22 cellular contexts compared by ENCODE assay signal in the genomic region with DNA sequence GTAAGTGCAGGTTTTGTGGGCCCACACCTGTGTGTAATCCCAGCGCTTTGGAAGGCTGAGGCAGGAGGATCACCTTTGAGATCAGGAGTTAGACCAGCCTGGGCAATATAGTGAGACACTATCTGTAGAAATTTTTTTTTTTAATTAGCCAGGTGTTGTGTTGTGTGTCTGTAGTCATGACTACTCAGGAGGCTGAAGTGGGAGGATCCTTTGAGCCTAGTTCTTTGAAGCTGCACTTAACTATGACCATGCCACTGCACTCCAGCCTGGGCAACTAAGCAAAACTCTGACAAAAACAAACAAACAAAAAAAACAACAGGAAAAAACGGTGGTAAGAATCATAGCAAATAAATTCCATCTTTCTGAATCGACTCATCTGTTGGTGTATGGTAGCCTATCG.
DNase-seq lines count a peak whose midpoint lies in the region; ATAC-seq, FAIRE-seq and TF ChIP-seq lines count a peak whose summit lies in the region.
"Had no signal": no experiment of that assay in that cellular context is flagged by ENCODE, and none has a peak within 500 bp of the region (broad histone marks: within the 10 kb centered on the region; RNA-seq: fewer than 3 reads in every experiment).

No MANE protein-coding gene starts in this region.

- H3K4me1 Mint-ChIP-seq in GM23338: peaks cover 14% of the 10 kb centered on the region

- H3K27ac Mint-ChIP-seq in GM23338: no peak overlapping the region
- H3K27ac Mint-ChIP-seq: HFFc6 had no signal

- intact Hi-C loops in K562 (cut with micrococcal nuclease): no loop called here

- H3K9me2 ChIP-seq in GM23338 (ENCODE audit: insufficient read depth): no peaks in the 10 kb centered on the region
- H3K9me2 ChIP-seq in SK-N-SH: 0 out of 2 replicates have a peak, but pooled peaks cover 4% of the 10 kb centered on the region

- WGBS in K562 (ENCODE audit: insufficient coverage, low coverage, missing lambda C conversion rate): 14% methylated on average over 4 of the region's 4 CpGs
- 42% methylated on average over 4 of the region's 4 CpGs for WGBS in SK-N-SH (ENCODE audit: low lambda C conversion rate)

- H3K27ac ChIP-seq in GM23338 (ENCODE audit: low read depth): no peak overlapping the region
- H3K27ac ChIP-seq in K562 (ENCODE audit: extremely low read depth, low read depth, low read length): no peak overlapping the region
- no peak overlapping the region for H3K27ac ChIP-seq in SK-N-SH (ENCODE audit: low read depth in 2 of 2, low read length in 1 of 2)
- H3K27ac ChIP-seq: A549, RWPE1, SK-N-MC had no signal

- H3K27me3 Mint-ChIP-seq in GM23338 (ENCODE audit: insufficient read depth, low read depth, poor library complexity): no peaks in the 10 kb centered on the region

- no peaks in the 10 kb centered on the region for H3K27me3 ChIP-seq in GM23338 (ENCODE audit: insufficient read depth)
- H3K27me3 ChIP-seq in K562 (ENCODE audit: control insufficient read depth in 2 of 2, insufficient read depth in 2 of 2, low read length in 2 of 2): no peaks in the 10 kb centered on the region
- no peaks in the 10 kb centered on the region for H3K27me3 ChIP-seq in SK-N-SH (ENCODE audit: insufficient read depth)
- H3K27me3 ChIP-seq: BE2C had no signal

- CTCF ChIA-PET in K562 (lab: Yijun Ruan, JAX; ENCODE audit: low intra/inter-chr PET ratio) (no interaction called here), SK-N-SH (lab: Yijun Ruan, JAX) (interaction anchor here (1.2 kb wide), 1 partner anchor 12 kb away, joined by 3 read pairs; no protein-coding TSS in a partner anchor)

- peak; percentile 92 for DNase-seq in DMS53 (lab: John Stamatoyannopoulos, UW)
- DNase-seq in GM23338 (ENCODE audit: low spot score): peak; percentile 10
- no peak for DNase-seq in K562 (ENCODE audit: extremely low read depth in 1 of 4, low spot score in 3 of 4)
- DNase-seq in left kidney (ENCODE audit: low read depth, low spot score): peak; percentile 29
- DNase-seq in omental fat pad (ENCODE audit: low spot score): no peak
- DNase-seq in SK-N-SH: no peak
- DNase-seq: BE2C, DMS79, H7, HFFc6, KBM-7, NCI-H1092, NCI-H1436, NCI-H187 treated with DMSO at 0.1 percent for 48 hours, NCI-H2107, NCI-H69, SHP77 treated with DMSO at 0.1 percent for 48 hours had no signal

- H3K9me1 ChIP-seq in K562 (ENCODE audit: control insufficient read depth, insufficient read depth, low read length): no peaks in the 10 kb centered on the region

- H3K4me3 ChIP-seq in GM23338 (no peak overlapping the region), K562 (no peak overlapping the region), SK-N-SH (ENCODE audit: low read depth in 2 of 2, low read length in 1 of 2) (no peak overlapping the region)
- H3K4me3 ChIP-seq: A549, SK-N-MC had no signal

- H3F3A ChIP-seq in GM23338 (replicated peaks; ENCODE audit: low read depth) (no peaks in the 10 kb centered on the region), SK-N-SH (replicated peaks; ENCODE audit: insufficient read depth) (peaks cover under 1% of the 10 kb centered on the region)

- H3K4me1 ChIP-seq in GM23338 (ENCODE audit: insufficient read depth): peaks cover 3% of the 10 kb centered on the region; the same call in 1 of the 2 replicates
- H3K4me1 ChIP-seq in K562 (replicated peaks in 1 of 2; ENCODE audit: control insufficient read depth in 2 of 2, insufficient read depth in 2 of 2, low read length in 2 of 2): no peaks in the 10 kb centered on the region; a peak in 1 of 5 replicates
- no peaks in the 10 kb centered on the region; a peak in 1 of 4 replicates for H3K4me1 ChIP-seq in SK-N-SH (ENCODE audit: control insufficient read depth in 1 of 2, insufficient read depth in 2 of 2, low read depth in 1 of 2, low read length in 1 of 2)
- H3K4me1 ChIP-seq: A549, BE2C had no signal

- H3K36me3 Mint-ChIP-seq in GM23338 (ENCODE audit: low read depth): no peaks in the 10 kb centered on the region

- H3K4me2 ChIP-seq in GM23338 (no peak overlapping the region), K562 (ENCODE audit: insufficient read depth, low read length) (no peak overlapping the region), SK-N-SH (no peak overlapping the region)
- H3K4me2 ChIP-seq: A549 had no signal

- no TSS peak for BruUV-seq in K562 (replicated peaks; lab: Mats Ljungman, UMichigan)

- TF ChIP-seq RAD21 in K562 (CRISPR knock-in tag; conservative IDR thresholded peaks at IDR 0.05 in 1 of 2, IDR thresholded peaks at IDR 0.05 in 1 of 2): no peak
- no peak for TF ChIP-seq RAD21 in SK-N-SH (IDR thresholded peaks at IDR 0.05; ENCODE audit: low read length)

- no peak for TF ChIP-seq POLR2A in K562 (conservative IDR thresholded peaks at IDR 0.05)

- in situ Hi-C loops in K562 (cut with MboI): no loop called here

- no peaks in the 10 kb centered on the region for H4K20me1 ChIP-seq in GM23338 (replicated peaks; ENCODE audit: insufficient read depth)
- H4K20me1 ChIP-seq in K562 (replicated peaks; ENCODE audit: control insufficient read depth, insufficient read depth, low read length): no peaks in the 10 kb centered on the region
- no peaks in the 10 kb centered on the region for H4K20me1 ChIP-seq in SK-N-SH (ENCODE audit: insufficient read depth)

- FAIRE-seq in K562 (lab: Jason Lieb, UNC): no peak
- FAIRE-seq: A549, D721Med had no signal

- POLR2A ChIA-PET in K562 (lab: Yijun Ruan, JAX) (no interaction called here), SK-N-SH (lab: Yijun Ruan, JAX) (no interaction called here)

- no peak overlapping the region for H3K4me3 Mint-ChIP-seq in GM23338
- H3K4me3 Mint-ChIP-seq: HFFc6 had no signal

- no peaks in the 10 kb centered on the region for H3K79me2 ChIP-seq in GM23338 (replicated peaks; ENCODE audit: insufficient read depth)
- H3K79me2 ChIP-seq in K562 (ENCODE audit: control insufficient read depth, insufficient read depth, low read length): no peaks in the 10 kb centered on the region
- H3K79me2 ChIP-seq in SK-N-SH (ENCODE audit: insufficient read depth): no peaks in the 10 kb centered on the region

- TF ChIP-seq EP300 in K562 (IDR thresholded peaks at IDR 0.05; ENCODE audit: low read length) (no peak), SK-N-SH (IDR thresholded peaks at IDR 0.05; ENCODE audit: borderline replicate concordance in 1 of 2, low read depth in 1 of 2, low read length in 1 of 2) (no peak)

- ATAC-seq in GM23338: no peak
- ATAC-seq in K562: no peak
- no peak for ATAC-seq in HG03097 (IDR thresholded peaks at IDR 0.05; ENCODE audit: low FRiP score, unreplicated experiment)
- no peak for ATAC-seq in omental fat pad (ENCODE audit: low FRiP score)
- ATAC-seq: A549 had no signal

- H2AFZ ChIP-seq in GM23338: no peak overlapping the region
- no peak overlapping the region for H2AFZ ChIP-seq in K562 (ENCODE audit: low read depth, low read length)
- H2AFZ ChIP-seq in SK-N-SH (ENCODE audit: low read depth): no peak overlapping the region

- no peaks in the 10 kb centered on the region for H3K9me3 Mint-ChIP-seq in GM23338

- 0 out of 2 replicates have a peak, but pooled peaks cover 2% of the 10 kb centered on the region for H3K9me3 ChIP-seq in K562 (replicated peaks; ENCODE audit: control insufficient read depth, insufficient read depth, low read depth, low read length)
- H3K9me3 ChIP-seq in SK-N-SH: no peaks in the 10 kb centered on the region
- H3K9me3 ChIP-seq: A549, BE2C had no signal

- H3K9ac ChIP-seq in K562 (ENCODE audit: insufficient read depth in 1 of 2, low read depth in 2 of 2, low read length in 2 of 2) (no peak overlapping the region), SK-N-SH (no peak overlapping the region)

- TF ChIP-seq CTCF in GM23338 (conservative IDR thresholded peaks at IDR 0.05; ENCODE audit: low read depth in 2 of 2) (no peak), K562 (IDR thresholded peaks at IDR 0.05 in 2 of 3, conservative IDR thresholded peaks at IDR 0.05 in 1 of 3; ENCODE audit: insufficient read depth in 2 of 3, low read depth in 1 of 3, low read length in 3 of 3) (no peak), omental fat pad (IDR thresholded peaks at IDR 0.05) (no peak), SK-N-SH (IDR thresholded peaks at IDR 0.05) (no peak)

- H3K36me3 ChIP-seq in GM23338 (ENCODE audit: insufficient read depth): no peaks in the 10 kb centered on the region
- H3K36me3 ChIP-seq in K562 (ENCODE audit: control insufficient read depth, insufficient read depth, low read length): no peaks in the 10 kb centered on the region
- H3K36me3 ChIP-seq in SK-N-SH (replicated peaks in 1 of 2; ENCODE audit: control insufficient read depth in 1 of 2, insufficient read depth in 2 of 2, low read length in 1 of 2): no peaks in the 10 kb centered on the region
- H3K36me3 ChIP-seq: BE2C had no signal

TF ChIP-seq in GM23338, 12 proteins besides CTCF, POLR2A, EP300 and RAD21 (continues in another document):
- TF ChIP-seq EZH2phosphoT487 (IDR thresholded peaks at IDR 0.05; ENCODE audit: unreplicated experiment): no peak

TF ChIP-seq in K562, 482 proteins besides CTCF, POLR2A, EP300 and RAD21:
- TF ChIP-seq RFX1 (IDR thresholded peaks at IDR 0.05): peak; percentile 23; the same call in 1 of the 2 replicates
- no peak for TF ChIP-seq CHD2 (IDR thresholded peaks at IDR 0.05; ENCODE audit: low read depth, low read length)
TF ChIP-seq in K562: peak in this region for 1.

TF ChIP-seq in SK-N-SH, 30 proteins besides CTCF, POLR2A, EP300 and RAD21 (continues in another document):
- TF ChIP-seq, protein P1, sequence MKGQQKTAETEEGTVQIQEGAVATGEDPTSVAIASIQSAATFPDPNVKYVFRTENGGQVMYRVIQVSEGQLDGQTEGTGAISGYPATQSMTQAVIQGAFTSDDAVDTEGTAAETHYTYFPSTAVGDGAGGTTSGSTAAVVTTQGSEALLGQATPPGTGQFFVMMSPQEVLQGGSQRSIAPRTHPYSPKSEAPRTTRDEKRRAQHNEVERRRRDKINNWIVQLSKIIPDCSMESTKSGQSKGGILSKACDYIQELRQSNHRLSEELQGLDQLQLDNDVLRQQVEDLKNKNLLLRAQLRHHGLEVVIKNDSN (IDR thresholded peaks at IDR 0.05; ENCODE audit: borderline replicate concordance, low read depth): no peak
- TF ChIP-seq YY1 (IDR thresholded peaks at IDR 0.05; ENCODE audit: low read depth) (no peak), TAF1 (IDR thresholded peaks at IDR 0.05; ENCODE audit: borderline replicate concordance, low read depth, low read length) (no peak), MXI1 (IDR thresholded peaks at IDR 0.05; ENCODE audit: low read depth, low read length) (no peak)

Comparison
In these comparisons a context has a peak if more than half of its experiments do, and no peak if none do; other contexts are left out.
1. DNase-seq: peak in DMS53 (single experiment), GM23338 (single experiment) and left kidney (single experiment); none in K562 (0 of 4), omental fat pad (single experiment) and SK-N-SH (single experiment).